In genomic region chr1:150572918-150573647, GRCh38 we compare ENCODE assay signal across 9 cellular contexts. TPM values are rescaled to one million over a fixed set of nuclear protein-coding genes. Genes with fewer than 3 reads are reported as not detected.
DNase-seq lines count a peak whose midpoint lies in the region; ATAC-seq and TF ChIP-seq lines count a peak whose summit lies in the region.
"Had no signal": no experiment of that assay in that cellular context is flagged by ENCODE, and none has a peak within 500 bp of the region (broad histone marks: within the 10 kb centered on the region; RNA-seq: fewer than 3 reads in every experiment).

No MANE protein-coding gene starts in this region.

- peak overlapping the region; percentile 62 for H3K27ac ChIP-seq in hepatocyte
- peak overlapping the region; percentile 13 to 100 (median 100) for H3K27ac ChIP-seq in stomach

- peaks cover 76% of the 10 kb centered on the region for H3K36me3 Mint-ChIP-seq in activated CD4-positive, alpha-beta memory T cell treated with anti-CD3 and anti-CD28 coated beads for 36 hours
- peaks cover 67% of the 10 kb centered on the region for H3K36me3 Mint-ChIP-seq in nephron progenitor cell (ENCODE audit: low read depth)

- no peak for TF ChIP-seq EP300 in stomach (IDR thresholded peaks at IDR 0.05)

- TF ChIP-seq CTCF in hepatocyte (IDR thresholded peaks at IDR 0.05; ENCODE audit: poor library complexity) (no peak), stomach (IDR thresholded peaks at IDR 0.05) (no peak), nephron progenitor cell (IDR thresholded peaks at IDR 0.05) (no peak)

- no peak for TF ChIP-seq POLR2A in stomach (IDR thresholded peaks at IDR 0.05)

- CTCF ChIA-PET in activated CD4-positive, alpha-beta memory T cell treated with anti-CD3 and anti-CD28 coated beads for 36 hours (lab: Charles Lee), result interaction anchor here (0.6 to 15.1 kb wide), 5 partner anchors 10 to 319 kb away, joined by 3 to 276 read pairs (median 3); no protein-coding TSS in a partner anchor

- DNase-seq in DMS53 (lab: John Stamatoyannopoulos, UW) (peak; percentile 39), DMS53 treated with DMSO at 0.1 percent for 48 hours (lab: John Stamatoyannopoulos, UW; ENCODE audit: unreplicated experiment) (no peak), hepatocyte (ENCODE audit: low spot score) (peak; percentile 13), stomach (no peak), nephron progenitor cell (no peak), OCI-M2 (lab: John Stamatoyannopoulos, UW; ENCODE audit: unreplicated experiment) (no peak)
- DNase-seq in activated CD4-positive, alpha-beta memory T cell treated with anti-CD3 and anti-CD28 coated beads for 36 hours, result no peak
- DNase-seq: activated CD4-positive, CD25-positive, alpha-beta regulatory T cell treated with anti-CD3 and anti-CD28 coated beads, Interleukin-2, amount 50 U/mL, for 72 hours had no signal

- H3K79me2 ChIP-seq in hepatocyte, result peaks cover 88% of the 10 kb centered on the region

- no peak overlapping the region for H2AFZ ChIP-seq in hepatocyte

- H3K4me3 ChIP-seq in hepatocyte (no peak overlapping the region), stomach (peak overlapping the region in 3 of 4 donors; percentile 8 to 95 (median 80))

- peaks cover 65% of the 10 kb centered on the region for H3K4me1 Mint-ChIP-seq in activated CD4-positive, alpha-beta memory T cell treated with anti-CD3 and anti-CD28 coated beads for 36 hours (ENCODE audit: low read depth)
- H3K4me1 Mint-ChIP-seq in nephron progenitor cell, result peaks cover 62% of the 10 kb centered on the region

- peak overlapping the region; percentile 98 for H3K27ac Mint-ChIP-seq in activated CD4-positive, alpha-beta memory T cell treated with anti-CD3 and anti-CD28 coated beads for 36 hours
- no peak overlapping the region for H3K27ac Mint-ChIP-seq in nephron progenitor cell

- H3K36me3 ChIP-seq in hepatocyte (replicated peaks; ENCODE audit: insufficient read depth, low read depth) (peaks cover 6% of the 10 kb centered on the region), stomach (peaks cover 56 to 82% (median 73%) of the 10 kb centered on the region in 4 donors)

- POLR2A ChIA-PET in activated CD4-positive, alpha-beta memory T cell treated with anti-CD3 and anti-CD28 coated beads for 36 hours (lab: Charles Lee), result interaction anchor here (0.9 to 13.7 kb wide), 5 partner anchors 8 to 55 kb away, joined by 3 to 527 read pairs (median 8); no protein-coding TSS in a partner anchor

- H3K4me1 ChIP-seq in hepatocyte (ENCODE audit: insufficient read depth) (peaks cover 47% of the 10 kb centered on the region), stomach (peaks cover 74 to 83% (median 78%) of the 10 kb centered on the region in 4 donors)

- peaks cover 63% of the 10 kb centered on the region for H4K20me1 ChIP-seq in hepatocyte (ENCODE audit: insufficient read depth, poor library complexity, severe bottlenecking)

- WGBS in hepatocyte (ENCODE audit: low lambda C conversion rate, missing lambda C conversion rate), result 83% methylated on average over 4 of the region's 4 CpGs
- WGBS in stomach, 5 donors, result 39 to 67% (median 45%) methylated on average over 4 of the region's 4 CpGs

- H3K9me3 ChIP-seq in hepatocyte (ENCODE audit: low read depth) (no peaks in the 10 kb centered on the region), stomach (no peaks in the 10 kb centered on the region)

- H3K4me3 Mint-ChIP-seq in activated CD4-positive, alpha-beta memory T cell treated with anti-CD3 and anti-CD28 coated beads for 36 hours, result peak overlapping the region; percentile 93
- no peak overlapping the region for H3K4me3 Mint-ChIP-seq in nephron progenitor cell

- no peaks in the 10 kb centered on the region for H3K27me3 Mint-ChIP-seq in activated CD4-positive, alpha-beta memory T cell treated with anti-CD3 and anti-CD28 coated beads for 36 hours
- peaks cover 2% of the 10 kb centered on the region for H3K27me3 Mint-ChIP-seq in nephron progenitor cell (ENCODE audit: low read depth, poor library complexity)

- ATAC-seq in HG03159 (IDR thresholded peaks at IDR 0.05; ENCODE audit: unreplicated experiment), result no peak

- H3K9me3 Mint-ChIP-seq in activated CD4-positive, alpha-beta memory T cell treated with anti-CD3 and anti-CD28 coated beads for 36 hours, result no peaks in the 10 kb centered on the region
- no peaks in the 10 kb centered on the region for H3K9me3 Mint-ChIP-seq in nephron progenitor cell

- intact Hi-C loops in activated CD4-positive, alpha-beta memory T cell treated with anti-CD3 and anti-CD28 coated beads for 36 hours (cut with micrococcal nuclease), result loop anchor here (1.0 kb wide), 1 partner anchor 10 kb away; no protein-coding TSS in a partner anchor
- intact Hi-C loops in stomach (cut with DNase I; ENCODE audit: low total_unique reads), result no loop called here

- H3K9me2 ChIP-seq in hepatocyte (replicated peaks; ENCODE audit: insufficient read depth), result no peaks in the 10 kb centered on the region

- peak overlapping the region; percentile 10 for H3K4me2 ChIP-seq in hepatocyte

- H3K27me3 ChIP-seq in hepatocyte (no peaks in the 10 kb centered on the region), stomach (no peaks in the 10 kb centered on the region)

RNA-seq across cellular contexts. Expression of gene MCL1, which starts 6.3 kb away (rescaled TPM):
- 100 to 1,000 TPM; 280 to 288 TPM for total RNA-seq in activated CD4-positive, alpha-beta memory T cell treated with anti-CD3 and anti-CD28 coated beads for 36 hours
- total RNA-seq in hepatocyte (302 and 388 TPM in 2 replicates), stomach (100 to 1,000 TPM in 4 of 5 donors, 10 to 100 TPM in 1; 87.5 to 330 (median 142) TPM)
- polyA plus RNA-seq in hepatocyte (150 and 181 TPM in 2 replicates), stomach (100 to 1,000 TPM in 2 of 3 donors, 10 to 100 TPM in 1; 77.7 to 127 (median 115) TPM)

RNA-seq across cellular contexts. Expression of gene ADAMTSL4, which starts 23.9 kb away (rescaled TPM):
- 1 to 10 TPM; 1.1 TPM for total RNA-seq in activated CD4-positive, alpha-beta memory T cell treated with anti-CD3 and anti-CD28 coated beads for 36 hours
- total RNA-seq in hepatocyte (3.7 and 8.1 TPM in 2 replicates), stomach (10 to 100 TPM in 3 of 5 donors, 1 to 10 TPM in 2; 4.9 to 32.3 (median 11.7) TPM)
- polyA plus RNA-seq in hepatocyte (19.7 and 28.0 TPM in 2 replicates), stomach (10 to 100 TPM in 1 of 3 donors, 1 to 10 TPM in 2; 7.5 to 54.2 (median 8.7) TPM)

RNA-seq across cellular contexts. Expression of gene ENSA, which starts 56.3 kb away (rescaled TPM):
- total RNA-seq in activated CD4-positive, alpha-beta memory T cell treated with anti-CD3 and anti-CD28 coated beads for 36 hours, result 100 to 1,000 TPM; 212 to 219 TPM
- total RNA-seq in hepatocyte, result 101 and 148 TPM in 2 replicates
- 70.8 and 86.5 TPM in 2 replicates for polyA plus RNA-seq in hepatocyte
- 100 to 1,000 TPM; 106 to 349 (median 133) TPM for total RNA-seq in stomach
- polyA plus RNA-seq in stomach, result 100 to 1,000 TPM; 119 to 207 (median 150) TPM

RNA-seq across cellular contexts. Expression of gene FALEC, which starts 57.5 kb away (rescaled TPM):
- not detected for total RNA-seq in activated CD4-positive, alpha-beta memory T cell treated with anti-CD3 and anti-CD28 coated beads for 36 hours
- not detected in 2 replicates for total RNA-seq in hepatocyte
- polyA plus RNA-seq in hepatocyte, result 0.39 TPM in 1 of 2 replicates, not detected in the other
- total RNA-seq in stomach, result not detected
- under 1 TPM in 1 of 3 donors, not detected in 2; 0.93 TPM for polyA plus RNA-seq in stomach

Comparison
In these comparisons a context has a peak if more than half of its experiments do, and no peak if none do; other contexts are left out.
1. DNase-seq: peak in DMS53 (single experiment) and hepatocyte (single experiment); none in DMS53 treated with DMSO at 0.1 percent for 48 hours (single experiment), activated CD4-positive, alpha-beta memory T cell treated with anti-CD3 and anti-CD28 coated beads for 36 hours (single experiment), stomach (single experiment), nephron progenitor cell (single experiment) and OCI-M2 (single experiment).